18 cellular contexts compared by ENCODE assay signal in the genomic region with DNA sequence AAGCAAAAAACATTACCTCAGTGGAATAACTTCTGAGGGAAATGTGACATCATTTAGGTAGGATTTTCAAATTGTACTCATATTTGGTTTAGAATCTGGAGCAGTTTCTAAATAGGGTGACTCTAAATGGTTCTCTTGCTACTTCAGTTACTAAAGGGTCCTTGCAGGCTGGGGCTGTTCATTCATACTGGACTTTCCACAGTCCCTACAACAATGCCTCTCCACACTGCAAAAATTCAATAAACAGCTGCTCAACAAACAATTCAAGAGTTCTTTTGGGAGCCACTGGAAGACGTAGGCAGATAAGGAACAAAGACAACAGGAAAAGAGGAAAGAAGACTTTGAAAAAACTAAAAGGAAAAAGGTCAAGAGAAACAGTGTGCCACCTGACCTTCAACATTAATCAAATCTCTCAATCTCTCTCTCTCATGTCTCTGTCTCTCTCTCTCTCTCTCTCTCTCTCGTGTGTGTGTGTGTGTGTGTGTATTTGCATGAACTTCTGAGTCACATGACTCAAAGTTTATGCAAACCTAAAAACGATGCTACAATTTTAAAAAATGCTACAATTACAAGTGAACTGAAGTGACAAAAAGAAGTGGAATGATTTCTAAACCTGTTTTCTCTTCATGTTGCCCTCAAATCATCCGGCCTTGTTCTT. TPM values are rescaled to one million over a fixed set of nuclear protein-coding genes. Genes with fewer than 3 reads are reported as not detected.
DNase-seq lines count a peak whose midpoint lies in the region; ATAC-seq and TF ChIP-seq lines count a peak whose summit lies in the region.
"Had no signal": no experiment of that assay in that cellular context is flagged by ENCODE, and none has a peak within 500 bp of the region (broad histone marks: within the 10 kb centered on the region; RNA-seq: fewer than 3 reads in every experiment).

No MANE protein-coding gene starts in this region.

- H3K4me3 Mint-ChIP-seq in activated CD4-positive, alpha-beta T cell treated with anti-CD3 and anti-CD28 coated beads for 36 hours = no peak overlapping the region
- H3K4me3 Mint-ChIP-seq in activated naive CD8-positive, alpha-beta T cell treated with anti-CD3 and anti-CD28 coated beads, Interleukin-2, amount 50 U/mL, for 24 hours = peak overlapping the region; percentile 22
- H3K4me3 Mint-ChIP-seq in naive thymus-derived CD4-positive, alpha-beta T cell = no peak overlapping the region
- H3K4me3 Mint-ChIP-seq: HFFc6; T-helper 2 cell treated with Interferon-gamma antibody and Interleukin-4, amounts not matched to agents 5 μg/mL and 100 μg/mL, for 36 hours had no signal

- peaks cover 15 to 61% of the 10 kb centered on the region in 2 experiments for H3K36me3 ChIP-seq in HEK293 (ENCODE audit: control insufficient read depth in 2 of 2, insufficient read depth in 1 of 2, low read length in 2 of 2)
- peaks cover 12 to 46% (median 30%) of the 10 kb centered on the region in 3 experiments for H3K36me3 ChIP-seq in naive thymus-derived CD4-positive, alpha-beta T cell (ENCODE audit: control insufficient read depth in 2 of 3, insufficient read depth in 3 of 3, low read length in 3 of 3)
- H3K36me3 ChIP-seq in colonic mucosa = no peaks in the 10 kb centered on the region

- intact Hi-C loops in activated CD4-positive, alpha-beta T cell treated with anti-CD3 and anti-CD28 coated beads for 36 hours (cut with DNase I, micrococcal nuclease) = no loop called here
- intact Hi-C loops in naive thymus-derived CD4-positive, alpha-beta T cell (cut with micrococcal nuclease) = no loop called here
- intact Hi-C loops in colonic mucosa (cut with DNase I) = loop anchor here (10.0 kb wide), 1 partner anchor 55 kb away; no protein-coding TSS in a partner anchor

- H3K4me1 ChIP-seq in HEK293 (ENCODE audit: control insufficient read depth, insufficient read depth, low read length) (no peaks in the 10 kb centered on the region), colonic mucosa (no peaks in the 10 kb centered on the region)
- H3K4me1 ChIP-seq in naive thymus-derived CD4-positive, alpha-beta T cell (ENCODE audit: control insufficient read depth in 2 of 2, insufficient read depth in 2 of 2, low read length in 2 of 2) = no peaks in the 10 kb centered on the region
- H3K4me1 ChIP-seq: gastrocnemius medialis, upper lobe of right lung had no signal

- H3K36me3 Mint-ChIP-seq in activated CD4-positive, alpha-beta T cell treated with anti-CD3 and anti-CD28 coated beads for 36 hours (ENCODE audit: low read depth) = peaks cover 43% of the 10 kb centered on the region
- H3K36me3 Mint-ChIP-seq in activated naive CD8-positive, alpha-beta T cell treated with anti-CD3 and anti-CD28 coated beads, Interleukin-2, amount 50 U/mL, for 24 hours (ENCODE audit: low read depth) = peaks cover 60% of the 10 kb centered on the region
- H3K36me3 Mint-ChIP-seq in naive thymus-derived CD4-positive, alpha-beta T cell = peaks cover 0 to 40% (median 26%) of the 10 kb centered on the region in 5 donors

- CTCF ChIA-PET in activated CD4-positive, alpha-beta T cell treated with anti-CD3 and anti-CD28 coated beads for 36 hours (lab: Charles Lee) = interaction anchor here (0.5 to 4.7 kb wide), 5 partner anchors 14 to 1091 kb away, joined by 3 to 26 read pairs (median 3); partner anchors contain the start of gene NOL7
- CTCF ChIA-PET in HEK293 (lab: Yijun Ruan, JAX) = interaction anchor here (0.7 to 0.9 kb wide), 3 partner anchors 13 to 55 kb away, joined by 3 read pairs; partner anchors contain the start of gene SIRT5
- CTCF ChIA-PET in naive thymus-derived CD4-positive, alpha-beta T cell (lab: Charles Lee) = interaction anchor here (1.0 kb wide), 1 partner anchor 14 kb away, joined by 5 read pairs; no protein-coding TSS in a partner anchor

- POLR2A ChIA-PET in activated CD4-positive, alpha-beta T cell treated with anti-CD3 and anti-CD28 coated beads for 36 hours (lab: Charles Lee) = interaction anchor here (0.5 to 0.6 kb wide), 2 partner anchors 83 to 1915 kb away, joined by 3 read pairs; no protein-coding TSS in a partner anchor
- POLR2A ChIA-PET in HEK293 (lab: Yijun Ruan, JAX) = interaction anchor here (0.5 to 1.3 kb wide), 2 partner anchors 15 to 153 kb away, joined by 3 to 4 read pairs; partner anchors contain the start of gene NOL7
- POLR2A ChIA-PET in naive thymus-derived CD4-positive, alpha-beta T cell (lab: Charles Lee) = interaction anchor here (0.6 to 1.5 kb wide), 5 partner anchors 10 to 80 kb away, joined by 3 to 5 read pairs (median 4); partner anchors contain the start of gene NOL7

- H3K9me3 ChIP-seq in HEK293 (ENCODE audit: control insufficient read depth, insufficient read depth, low read depth, low read length) (no peaks in the 10 kb centered on the region), colonic mucosa (no peaks in the 10 kb centered on the region)
- H3K9me3 ChIP-seq in naive thymus-derived CD4-positive, alpha-beta T cell (ENCODE audit: control insufficient read depth in 2 of 3, low read length in 3 of 3) = no peaks in the 10 kb centered on the region
- H3K9me3 ChIP-seq: gastrocnemius medialis, upper lobe of right lung had no signal

- H3K4me1 Mint-ChIP-seq in activated CD4-positive, alpha-beta T cell treated with anti-CD3 and anti-CD28 coated beads for 36 hours = peaks cover 38% of the 10 kb centered on the region
- H3K4me1 Mint-ChIP-seq in activated naive CD8-positive, alpha-beta T cell treated with anti-CD3 and anti-CD28 coated beads, Interleukin-2, amount 50 U/mL, for 24 hours = peaks cover 31% of the 10 kb centered on the region
- peaks cover 0 to 21% (median 14%) of the 10 kb centered on the region in 7 donors for H3K4me1 Mint-ChIP-seq in naive thymus-derived CD4-positive, alpha-beta T cell

- ATAC-seq in activated CD4-positive, alpha-beta T cell treated with anti-CD3 and anti-CD28 coated beads for 36 hours = no peak
- ATAC-seq in activated naive CD8-positive, alpha-beta T cell treated with anti-CD3 and anti-CD28 coated beads, Interleukin-2, amount 50 U/mL, for 24 hours = no peak
- no peak for ATAC-seq in naive thymus-derived CD4-positive, alpha-beta T cell
- ATAC-seq: esophagus mucosa, gastrocnemius medialis, upper lobe of right lung had no signal

- H3K9me3 Mint-ChIP-seq in activated CD4-positive, alpha-beta T cell treated with anti-CD3 and anti-CD28 coated beads for 36 hours (ENCODE audit: low read depth) = no peaks in the 10 kb centered on the region
- H3K9me3 Mint-ChIP-seq in activated naive CD8-positive, alpha-beta T cell treated with anti-CD3 and anti-CD28 coated beads, Interleukin-2, amount 50 U/mL, for 24 hours = no peaks in the 10 kb centered on the region
- no peaks in the 10 kb centered on the region for H3K9me3 Mint-ChIP-seq in naive thymus-derived CD4-positive, alpha-beta T cell
- H3K9me3 Mint-ChIP-seq: HFFc6; T-helper 2 cell treated with Interferon-gamma antibody and Interleukin-4, amounts not matched to agents 5 μg/mL and 100 μg/mL, for 36 hours had no signal

- no peak overlapping the region for H3K9ac ChIP-seq in colonic mucosa (ENCODE audit: low read depth in 2 of 2, low read length in 2 of 2)

- H3K4me3 ChIP-seq in HEK293 (ENCODE audit: low read depth, low read length) (no peak overlapping the region), colonic mucosa (no peak overlapping the region)
- H3K4me3 ChIP-seq in naive thymus-derived CD4-positive, alpha-beta T cell (ENCODE audit: low read length) = no peak overlapping the region
- H3K4me3 ChIP-seq: gastrocnemius medialis, upper lobe of right lung had no signal

- no peaks in the 10 kb centered on the region for H3K27me3 Mint-ChIP-seq in activated CD4-positive, alpha-beta T cell treated with anti-CD3 and anti-CD28 coated beads for 36 hours
- H3K27me3 Mint-ChIP-seq in activated naive CD8-positive, alpha-beta T cell treated with anti-CD3 and anti-CD28 coated beads, Interleukin-2, amount 50 U/mL, for 24 hours = no peaks in the 10 kb centered on the region
- no peaks in the 10 kb centered on the region for H3K27me3 Mint-ChIP-seq in naive thymus-derived CD4-positive, alpha-beta T cell

- DNase-seq in activated CD4-positive, alpha-beta T cell treated with anti-CD3 and anti-CD28 coated beads for 36 hours = no peak
- no peak for DNase-seq in activated CD4-positive, alpha-beta T cell treated with anti-CD3 and anti-CD28 coated beads for 4 hours
- DNase-seq in activated naive CD8-positive, alpha-beta T cell treated with anti-CD3 and anti-CD28 coated beads, Interleukin-2, amount 50 U/mL, for 24 hours = no peak
- DNase-seq in naive thymus-derived CD4-positive, alpha-beta T cell = no peak
- DNase-seq in colonic mucosa (no peak), medulla oblongata (ENCODE audit: extremely low spot score) (no peak), caudate nucleus (lab: John Stamatoyannopoulos, UW) (no peak)
- DNase-seq: 8988T; activated effector memory CD4-positive, alpha-beta T cell treated with Interleukin-2 at 50 U/mL for 16 hours; central memory CD4-positive, alpha-beta T cell; gastrocnemius medialis; HFFc6; KG1; NCI-H526; upper lobe of right lung had no signal

- H3K27ac ChIP-seq in HEK293 (ENCODE audit: extremely low read depth, low read depth, low read length) (no peak overlapping the region), colonic mucosa (no peak overlapping the region), caudate nucleus (ENCODE audit: low read depth, low read length) (no peak overlapping the region)
- no peak overlapping the region for H3K27ac ChIP-seq in naive thymus-derived CD4-positive, alpha-beta T cell (ENCODE audit: low read depth, low read length)
- H3K27ac ChIP-seq: gastrocnemius medialis, upper lobe of right lung had no signal

- peak overlapping the region; percentile 91 for H3K27ac Mint-ChIP-seq in activated CD4-positive, alpha-beta T cell treated with anti-CD3 and anti-CD28 coated beads for 36 hours
- H3K27ac Mint-ChIP-seq in activated naive CD8-positive, alpha-beta T cell treated with anti-CD3 and anti-CD28 coated beads, Interleukin-2, amount 50 U/mL, for 24 hours = peak overlapping the region; percentile 95
- peak overlapping the region in 8 of 9 donors; percentile 44 to 77 (median 64) for H3K27ac Mint-ChIP-seq in naive thymus-derived CD4-positive, alpha-beta T cell
- H3K27ac Mint-ChIP-seq: HFFc6; T-helper 2 cell treated with Interferon-gamma antibody and Interleukin-4, amounts not matched to agents 5 μg/mL and 100 μg/mL, for 36 hours had no signal

- TF ChIP-seq CTCF in HEK293 (tag by site-specific recombination; IDR thresholded peaks at IDR 0.05) = no peak
- no peak for TF ChIP-seq CTCF in colonic mucosa (IDR thresholded peaks at IDR 0.05)

- no peaks in the 10 kb centered on the region for H3K27me3 ChIP-seq in naive thymus-derived CD4-positive, alpha-beta T cell (ENCODE audit: control insufficient read depth in 2 of 2, insufficient read depth in 2 of 2, low read length in 2 of 2)
- no peaks in the 10 kb centered on the region for H3K27me3 ChIP-seq in colonic mucosa
- H3K27me3 ChIP-seq: gastrocnemius medialis, upper lobe of right lung had no signal

RNA-seq across cellular contexts. Expression of gene NOL7, which starts 14.5 kb away (rescaled TPM):
- 10 to 100 TPM; 92.8 to 97.3 TPM for total RNA-seq in activated CD4-positive, alpha-beta T cell treated with anti-CD3 and anti-CD28 coated beads for 36 hours
- total RNA-seq in naive thymus-derived CD4-positive, alpha-beta T cell = 10 to 100 TPM; 49.1 to 65.2 (median 62.1) TPM
- polyA plus RNA-seq in naive thymus-derived CD4-positive, alpha-beta T cell = 100 to 1,000 TPM; 135 to 145 TPM
- total RNA-seq in colonic mucosa = 10 to 100 TPM; 54.1 to 82.1 TPM

RNA-seq across cellular contexts. Expression of gene SIRT5, which starts 55.2 kb away (rescaled TPM):
- 10 to 100 TPM; 14.7 to 21.9 TPM for total RNA-seq in activated CD4-positive, alpha-beta T cell treated with anti-CD3 and anti-CD28 coated beads for 36 hours
- total RNA-seq in naive thymus-derived CD4-positive, alpha-beta T cell = 10 to 100 TPM in 4 of 5 experiments, 1 to 10 TPM in 1; 8.8 to 25.7 (median 15.4) TPM
- 10 to 100 TPM; 11.9 to 13.1 TPM for polyA plus RNA-seq in naive thymus-derived CD4-positive, alpha-beta T cell
- 10 to 100 TPM; 13.3 to 13.7 TPM for total RNA-seq in colonic mucosa
